ENCODE assay signal across 1 cellular context in genomic region chr6:43838276-43839036, GRCh38.
TF ChIP-seq lines count a peak whose summit lies in the region.

No MANE protein-coding gene starts in this region.

TF ChIP-seq in HepG2, 621 proteins besides CTCF, POLR2A, EP300 and RAD21 (continued from another document and continues in another):
- TF ChIP-seq ZNF580 (CRISPR knock-in tag; IDR thresholded peaks at IDR 0.05; ENCODE audit: borderline replicate concordance, low read depth) (0 out of 2 replicates have a peak, but pooled peaks have one; percentile 62), RCOR2 (CRISPR knock-in tag; IDR thresholded peaks at IDR 0.05) (no peak), KLF16 (CRISPR knock-in tag; IDR thresholded peaks at IDR 0.05) (0 out of 4 replicates have a peak, but pooled peaks of 1 of the 2 experiments have one; percentile 37), DNMT3B (CRISPR knock-in tag; conservative IDR thresholded peaks at IDR 0.05) (no peak), FOXC1 (CRISPR knock-in tag; IDR thresholded peaks at IDR 0.05; ENCODE audit: borderline replicate concordance) (no peak), GABPB1 (CRISPR knock-in tag; IDR thresholded peaks at IDR 0.05) (peak; percentile 33; the same call in 1 of the 2 replicates), SOX6 (IDR thresholded peaks at IDR 0.05) (no peak), SOX6 (CRISPR knock-in tag; IDR thresholded peaks at IDR 0.05) (peak; percentile 47; the same call in 1 of the 2 replicates), MYPOP (CRISPR knock-in tag; IDR thresholded peaks at IDR 0.05) (no peak), ATM (IDR thresholded peaks at IDR 0.05; ENCODE audit: borderline replicate concordance) (no peak), DRAP1 (CRISPR knock-in tag; IDR thresholded peaks at IDR 0.05) (0 out of 2 replicates have a peak, but pooled peaks have one; percentile 5), CBFB (CRISPR knock-in tag; IDR thresholded peaks at IDR 0.05) (no peak), ZFP41 (CRISPR knock-in tag; IDR thresholded peaks at IDR 0.05; ENCODE audit: borderline replicate concordance) (peak; percentile 55; the same call in 1 of the 2 replicates), SP4 (CRISPR knock-in tag; IDR thresholded peaks at IDR 0.05) (no peak), DZIP1 (CRISPR knock-in tag; IDR thresholded peaks at IDR 0.05) (no peak), NR2F2 (IDR thresholded peaks at IDR 0.05; ENCODE audit: borderline replicate concordance, low read depth) (no peak), RXRB (CRISPR knock-in tag; IDR thresholded peaks at IDR 0.05; ENCODE audit: borderline replicate concordance) (peak; percentile 16; the same call in 1 of the 2 replicates), CENPT (CRISPR knock-in tag; IDR thresholded peaks at IDR 0.05; ENCODE audit: low read depth) (no peak), ZNF225 (CRISPR knock-in tag; IDR thresholded peaks at IDR 0.05) (0 out of 2 replicates have a peak, but pooled peaks have one; percentile 54), ZSCAN31 (CRISPR knock-in tag; IDR thresholded peaks at IDR 0.05; ENCODE audit: low read depth) (0 out of 2 replicates have a peak, but pooled peaks have one; percentile 28), MLXIP (CRISPR knock-in tag; IDR thresholded peaks at IDR 0.05; ENCODE audit: borderline replicate concordance) (no peak), CSRNP2 (CRISPR knock-in tag; conservative IDR thresholded peaks at IDR 0.05; ENCODE audit: low read depth) (no peak), THRA (CRISPR knock-in tag; IDR thresholded peaks at IDR 0.05; ENCODE audit: borderline replicate concordance) (0 out of 2 replicates have a peak, but pooled peaks have one; percentile 7), ATF1 (CRISPR knock-in tag; IDR thresholded peaks at IDR 0.05) (no peak), ZFX (CRISPR knock-in tag; IDR thresholded peaks at IDR 0.05; ENCODE audit: low read depth) (peak; percentile 68), ZNF619 (CRISPR knock-in tag; IDR thresholded peaks at IDR 0.05) (no peak), ZNF414 (CRISPR knock-in tag; IDR thresholded peaks at IDR 0.05) (no peak), ZNF354B (CRISPR knock-in tag; IDR thresholded peaks at IDR 0.05) (no peak), RBM39 (IDR thresholded peaks at IDR 0.05; ENCODE audit: low read depth, low read length, poor library complexity, severe bottlenecking) (no peak), STAG1 (CRISPR knock-in tag; IDR thresholded peaks at IDR 0.05) (peak; percentile 72), MNT (IDR thresholded peaks at IDR 0.05) (no peak), MEIS2 (CRISPR knock-in tag; IDR thresholded peaks at IDR 0.05) (0 out of 2 replicates have a peak, but pooled peaks have one; percentile 25), HNF4A (CRISPR knock-in tag; IDR thresholded peaks at IDR 0.05) (peak; percentile 29; the same call in 1 of the 2 replicates), ATF2 (CRISPR knock-in tag; IDR thresholded peaks at IDR 0.05) (no peak), KDM3A (CRISPR knock-in tag; IDR thresholded peaks at IDR 0.05; ENCODE audit: low read depth) (no peak), HNF1A (IDR thresholded peaks at IDR 0.05; ENCODE audit: low read depth) (no peak), HNF1A (CRISPR knock-in tag; IDR thresholded peaks at IDR 0.05; ENCODE audit: borderline replicate concordance) (0 out of 2 replicates have a peak, but pooled peaks have one; percentile 22), SRY (CRISPR knock-in tag; IDR thresholded peaks at IDR 0.05) (no peak), ZNF879 (CRISPR knock-in tag; IDR thresholded peaks at IDR 0.05) (no peak), CREM (IDR thresholded peaks at IDR 0.05) (no peak), CREM (CRISPR knock-in tag; IDR thresholded peaks at IDR 0.05) (no peak)
